17 cellular contexts compared by ENCODE assay signal in genomic region chr20:60008130-60008808, GRCh38. TPM values are rescaled to one million over a fixed set of nuclear protein-coding genes. Genes with fewer than 3 reads are reported as not detected.
DNase-seq lines count a peak whose midpoint lies in the region; ATAC-seq lines count a peak whose summit lies in the region.
"Had no signal": no experiment of that assay in that cellular context is flagged by ENCODE, and none has a peak within 500 bp of the region (broad histone marks: within the 10 kb centered on the region; RNA-seq: fewer than 3 reads in every experiment).

No MANE protein-coding gene starts in this region.

- H3K36me3 Mint-ChIP-seq in activated naive CD4-positive, alpha-beta T cell treated with anti-CD3 and anti-CD28 coated beads, Interleukin-2, amount 50 U/mL, for 72 hours: no peaks in the 10 kb centered on the region
- no peaks in the 10 kb centered on the region for H3K36me3 Mint-ChIP-seq in activated naive CD4-positive, alpha-beta T cell treated with anti-CD3 and anti-CD28 coated beads, Interleukin-2, amount 10 ng/mL, durations not matched to agents 7 days and 5 days
- no peaks in the 10 kb centered on the region for H3K36me3 Mint-ChIP-seq in activated naive CD8-positive, alpha-beta T cell treated with anti-CD3 and anti-CD28 coated beads, Interleukin-2, amount 50 U/mL, for 24 hours (ENCODE audit: low read depth)
- H3K36me3 Mint-ChIP-seq in stimulated activated effector memory CD8-positive, alpha-beta T cell treated with anti-CD3 and anti-CD28 coated beads, Interleukin-12 subunit alpha, Interleukin-12 subunit beta, amount 100 ng/mL, for 72 hours: no peaks in the 10 kb centered on the region

- H3K4me1 Mint-ChIP-seq in activated naive CD4-positive, alpha-beta T cell treated with anti-CD3 and anti-CD28 coated beads, Interleukin-2, amount 10 ng/mL, durations not matched to agents 7 days and 5 days: peaks cover 29% of the 10 kb centered on the region
- H3K4me1 Mint-ChIP-seq in activated naive CD8-positive, alpha-beta T cell treated with anti-CD3 and anti-CD28 coated beads, Interleukin-2, amount 50 U/mL, for 24 hours: peaks cover 21% of the 10 kb centered on the region
- peaks cover 38% of the 10 kb centered on the region for H3K4me1 Mint-ChIP-seq in stimulated activated effector memory CD8-positive, alpha-beta T cell treated with anti-CD3 and anti-CD28 coated beads, Interleukin-12 subunit alpha, Interleukin-12 subunit beta, amount 100 ng/mL, for 72 hours

- DNase-seq in activated naive CD4-positive, alpha-beta T cell treated with anti-CD3 and anti-CD28 coated beads, Interleukin-2, amount 50 U/mL, for 72 hours (ENCODE audit: low spot score in 2 of 2): no peak
- no peak for DNase-seq in activated naive CD4-positive, alpha-beta T cell treated with anti-CD3 and anti-CD28 coated beads, Interleukin-2, amount 10 ng/mL, durations not matched to agents 7 days and 5 days
- DNase-seq in activated naive CD8-positive, alpha-beta T cell treated with anti-CD3 and anti-CD28 coated beads, Interleukin-2, amount 50 U/mL, for 24 hours: no peak
- peak in 1 of 2 donors; percentile 37 for DNase-seq in stimulated activated effector memory CD8-positive, alpha-beta T cell treated with anti-CD3 and anti-CD28 coated beads, Interleukin-12 subunit alpha, Interleukin-12 subunit beta, amount 100 ng/mL, for 72 hours (ENCODE audit: low spot score in 2 of 2)
- DNase-seq in NCI-H187 (lab: John Stamatoyannopoulos, UW): no peak
- DNase-seq: activated CD4-positive, CD25-positive, alpha-beta regulatory T cell; esophagus squamous epithelium; mammary epithelial cell; NCI-H2029; NCI-H524 had no signal

- peaks cover 23% of the 10 kb centered on the region for H3K27me3 Mint-ChIP-seq in activated naive CD4-positive, alpha-beta T cell treated with anti-CD3 and anti-CD28 coated beads, Interleukin-2, amount 10 ng/mL, durations not matched to agents 7 days and 5 days
- H3K27me3 Mint-ChIP-seq in activated naive CD8-positive, alpha-beta T cell treated with anti-CD3 and anti-CD28 coated beads, Interleukin-2, amount 50 U/mL, for 24 hours: peaks cover 3% of the 10 kb centered on the region
- H3K27me3 Mint-ChIP-seq: activated naive CD8-positive, alpha-beta T cell had no signal

- CTCF ChIA-PET in activated naive CD4-positive, alpha-beta T cell treated with anti-CD3 and anti-CD28 coated beads, Interleukin-2, amount 10 ng/mL, durations not matched to agents 7 days and 5 days (lab: Charles Lee): no interaction called here

- no peaks in the 10 kb centered on the region for H3K9me3 Mint-ChIP-seq in activated naive CD4-positive, alpha-beta T cell treated with anti-CD3 and anti-CD28 coated beads, Interleukin-2, amount 50 U/mL, for 72 hours
- no peaks in the 10 kb centered on the region for H3K9me3 Mint-ChIP-seq in activated naive CD4-positive, alpha-beta T cell treated with anti-CD3 and anti-CD28 coated beads, Interleukin-2, amount 10 ng/mL, durations not matched to agents 7 days and 5 days
- H3K9me3 Mint-ChIP-seq in activated naive CD8-positive, alpha-beta T cell treated with anti-CD3 and anti-CD28 coated beads, Interleukin-2, amount 50 U/mL, for 24 hours: no peaks in the 10 kb centered on the region
- no peaks in the 10 kb centered on the region for H3K9me3 Mint-ChIP-seq in stimulated activated effector memory CD8-positive, alpha-beta T cell treated with anti-CD3 and anti-CD28 coated beads, Interleukin-12 subunit alpha, Interleukin-12 subunit beta, amount 100 ng/mL, for 72 hours
- H3K9me3 Mint-ChIP-seq: T-helper 1 cell treated with Interleukin-12 subunit alpha and Interleukin-12 subunit beta and Interleukin-4 antibody, amounts not matched to agents 30 μg/mL and 1 μg/mL, for 36 hours had no signal

- ATAC-seq in activated naive CD4-positive, alpha-beta T cell treated with anti-CD3 and anti-CD28 coated beads, Interleukin-2, amount 50 U/mL, for 72 hours: peak; percentile 44 to 70
- ATAC-seq in HG02798 (IDR thresholded peaks at IDR 0.05; ENCODE audit: poor library complexity, unreplicated experiment) (peak; percentile 48), GM18870 (IDR thresholded peaks at IDR 0.05; ENCODE audit: unreplicated experiment) (no peak), HG02610 (IDR thresholded peaks at IDR 0.05; ENCODE audit: unreplicated experiment) (no peak)
- ATAC-seq in activated naive CD8-positive, alpha-beta T cell treated with anti-CD3 and anti-CD28 coated beads, Interleukin-2, amount 50 U/mL, for 24 hours: peak; percentile 60
- ATAC-seq in stimulated activated effector memory CD8-positive, alpha-beta T cell treated with anti-CD3 and anti-CD28 coated beads, Interleukin-12 subunit alpha, Interleukin-12 subunit beta, amount 100 ng/mL, for 72 hours: peak; percentile 80
- ATAC-seq: Panc1 had no signal

- H3K4me3 Mint-ChIP-seq in activated naive CD4-positive, alpha-beta T cell treated with anti-CD3 and anti-CD28 coated beads, Interleukin-2, amount 10 ng/mL, durations not matched to agents 7 days and 5 days: no peak overlapping the region
- H3K4me3 Mint-ChIP-seq in activated naive CD8-positive, alpha-beta T cell treated with anti-CD3 and anti-CD28 coated beads, Interleukin-2, amount 50 U/mL, for 24 hours: no peak overlapping the region
- no peak overlapping the region for H3K4me3 Mint-ChIP-seq in stimulated activated effector memory CD8-positive, alpha-beta T cell treated with anti-CD3 and anti-CD28 coated beads, Interleukin-12 subunit alpha, Interleukin-12 subunit beta, amount 100 ng/mL, for 72 hours
- H3K4me3 Mint-ChIP-seq: activated naive CD8-positive, alpha-beta T cell; neural crest cell; T-helper 1 cell treated with Interleukin-12 subunit alpha and Interleukin-12 subunit beta and Interleukin-4 antibody, amounts not matched to agents 30 μg/mL and 1 μg/mL, for 36 hours had no signal

- H3K27ac Mint-ChIP-seq in activated naive CD4-positive, alpha-beta T cell treated with anti-CD3 and anti-CD28 coated beads, Interleukin-2, amount 50 U/mL, for 72 hours: no peak overlapping the region
- H3K27ac Mint-ChIP-seq in activated naive CD4-positive, alpha-beta T cell treated with anti-CD3 and anti-CD28 coated beads, Interleukin-2, amount 10 ng/mL, durations not matched to agents 7 days and 5 days: no peak overlapping the region
- no peak overlapping the region for H3K27ac Mint-ChIP-seq in activated naive CD8-positive, alpha-beta T cell treated with anti-CD3 and anti-CD28 coated beads, Interleukin-2, amount 50 U/mL, for 24 hours
- H3K27ac Mint-ChIP-seq in stimulated activated effector memory CD8-positive, alpha-beta T cell treated with anti-CD3 and anti-CD28 coated beads, Interleukin-12 subunit alpha, Interleukin-12 subunit beta, amount 100 ng/mL, for 72 hours: no peak overlapping the region
- H3K27ac Mint-ChIP-seq: activated naive CD8-positive, alpha-beta T cell; T-helper 1 cell treated with Interleukin-12 subunit alpha and Interleukin-12 subunit beta and Interleukin-4 antibody, amounts not matched to agents 30 μg/mL and 1 μg/mL, for 36 hours had no signal

RNA-seq across cellular contexts. Expression of gene CDH26, which starts 50.0 kb away (rescaled TPM):
- total RNA-seq in activated naive CD4-positive, alpha-beta T cell treated with anti-CD3 and anti-CD28 coated beads, Interleukin-2, amount 50 U/mL, for 72 hours: 1 to 10 TPM; 1.6 to 1.7 TPM

Comparison
In these comparisons a context has a peak if more than half of its experiments do, and no peak if none do; other contexts are left out.
1. ATAC-seq: peak in activated naive CD4-positive, alpha-beta T cell treated with anti-CD3 and anti-CD28 coated beads, Interleukin-2, amount 50 U/mL, for 72 hours (2 of 2), HG02798 (single experiment), activated naive CD8-positive, alpha-beta T cell treated with anti-CD3 and anti-CD28 coated beads, Interleukin-2, amount 50 U/mL, for 24 hours (single experiment) and stimulated activated effector memory CD8-positive, alpha-beta T cell treated with anti-CD3 and anti-CD28 coated beads, Interleukin-12 subunit alpha, Interleukin-12 subunit beta, amount 100 ng/mL, for 72 hours (single experiment); none in GM18870 (single experiment) and HG02610 (single experiment).